ENCODE assay signal across 23 cellular contexts in the genomic region with DNA sequence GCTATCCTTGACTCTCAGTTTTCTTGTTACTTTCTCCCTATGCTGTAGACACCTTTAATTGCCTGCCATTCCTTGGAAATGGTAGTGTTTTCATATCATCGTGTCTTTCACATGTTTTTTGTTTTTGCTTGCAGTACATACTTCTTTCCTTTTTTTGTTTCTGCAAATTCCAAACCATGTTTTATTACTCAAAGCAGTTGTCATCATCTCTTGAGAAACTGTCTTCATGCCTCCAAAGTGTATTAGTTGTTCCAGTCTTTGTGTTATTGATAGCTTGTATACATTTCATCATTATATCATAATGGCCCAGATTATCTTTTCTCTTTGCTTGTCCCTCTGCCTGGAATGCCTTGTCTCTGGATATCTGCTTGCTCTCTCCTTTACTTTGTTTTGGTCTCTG. TPM values are rescaled to one million over a fixed set of nuclear protein-coding genes. Genes with fewer than 3 reads are reported as not detected.
A peak's percentile ranks its signal among the peaks of the same experiment; 100 is the strongest.
DNase-seq lines count a peak whose midpoint lies in the region; ATAC-seq and TF ChIP-seq lines count a peak whose summit lies in the region.
"Had no signal": no experiment of that assay in that cellular context is flagged by ENCODE, and none has a peak within 500 bp of the region (broad histone marks: within the 10 kb centered on the region; RNA-seq: fewer than 3 reads in every experiment).

No MANE protein-coding gene starts in this region.

- TF ChIP-seq CTCF in brain microvascular endothelial cell (IDR thresholded peaks at IDR 0.05; ENCODE audit: low read depth, low read length, missing control alignments) = no peak
- no peak for TF ChIP-seq CTCF in fibroblast of villous mesenchyme (IDR thresholded peaks at IDR 0.05; ENCODE audit: insufficient read depth, low read depth, low read length)
- no peak for TF ChIP-seq CTCF in smooth muscle cell (IDR thresholded peaks at IDR 0.05; ENCODE audit: borderline replicate concordance, insufficient read depth, poor library complexity, severe bottlenecking)
- no peak for TF ChIP-seq CTCF in activated CD8-positive, alpha-beta T cell treated with anti-CD3 and anti-CD28 coated beads for 36 hours (IDR thresholded peaks at IDR 0.05)

- H3F3A ChIP-seq in GM23248 (ENCODE audit: insufficient read depth) (peaks cover 74% of the 10 kb centered on the region), smooth muscle cell (ENCODE audit: low read depth) (peaks cover 6% of the 10 kb centered on the region)

- H3K9me2 ChIP-seq in GM23248 (ENCODE audit: insufficient read depth) = no peaks in the 10 kb centered on the region

- intact Hi-C loops in activated CD8-positive, alpha-beta T cell treated with anti-CD3 and anti-CD28 coated beads for 36 hours (cut with micrococcal nuclease) = no loop called here

- DNase-seq in GM23248 (peak; percentile 42), brain microvascular endothelial cell (no peak), fibroblast of villous mesenchyme (ENCODE audit: low read depth) (peak; percentile 72), smooth muscle cell (lab: John Stamatoyannopoulos, UW; ENCODE audit: unreplicated experiment) (no peak), DMS114 treated with DMSO at 0.1 percent for 48 hours (lab: John Stamatoyannopoulos, UW; ENCODE audit: unreplicated experiment) (no peak), substantia nigra (lab: John Stamatoyannopoulos, UW) (no peak)
- no peak for DNase-seq in activated CD8-positive, alpha-beta T cell treated with anti-CD3 and anti-CD28 coated beads for 36 hours
- no peak for DNase-seq in central memory CD4-positive, alpha-beta T cell
- DNase-seq: activated gamma-delta T cell treated with Interleukin-2 at 50 U/mL for 16 hours; activated T-cell treated with anti-CD3 and anti-CD28 coated beads, Interleukin-2, amount 50 U/mL, for 1 hour; CD4-positive, alpha-beta T cell; hippocampal formation; immature natural killer cell; KBM-7; midbrain; naive thymus-derived CD8-positive, alpha-beta T cell; NCI-H1436; NCI-H524; PC-9; SIG-M5; stimulated activated naive CD4-positive, alpha-beta T cell treated with Interleukin-2 at 50 U/mL for 16 hours had no signal

- H4K20me1 ChIP-seq in GM23248 (ENCODE audit: insufficient read depth) = 0 out of 2 replicates have a peak, but pooled peaks cover 5% of the 10 kb centered on the region
- H4K20me1 ChIP-seq in smooth muscle cell (ENCODE audit: low read depth) = no peaks in the 10 kb centered on the region

- H3K4me1 ChIP-seq in GM23248 (ENCODE audit: insufficient read depth) (peaks cover 46% of the 10 kb centered on the region), smooth muscle cell (ENCODE audit: low read depth) (peaks cover 12% of the 10 kb centered on the region)

- H3K9me3 ChIP-seq in GM23248 (ENCODE audit: low read depth) (no peaks in the 10 kb centered on the region), smooth muscle cell (replicated peaks; ENCODE audit: low read depth) (no peaks in the 10 kb centered on the region)
- H3K9me3 ChIP-seq: tibial nerve had no signal

- no peaks in the 10 kb centered on the region for H3K36me3 ChIP-seq in GM23248 (ENCODE audit: low read depth)
- peaks cover 3% of the 10 kb centered on the region for H3K36me3 ChIP-seq in brain microvascular endothelial cell (replicated peaks)
- H3K36me3 ChIP-seq in smooth muscle cell (ENCODE audit: low read depth) = no peaks in the 10 kb centered on the region
- H3K36me3 ChIP-seq: tibial nerve had no signal

- CTCF ChIA-PET in activated CD8-positive, alpha-beta T cell treated with anti-CD3 and anti-CD28 coated beads for 36 hours (lab: Charles Lee) = no interaction called here

- no peaks in the 10 kb centered on the region for H3K27me3 Mint-ChIP-seq in activated CD8-positive, alpha-beta T cell treated with anti-CD3 and anti-CD28 coated beads for 36 hours
- H3K27me3 Mint-ChIP-seq: CD4-positive, alpha-beta T cell; naive thymus-derived CD8-positive, alpha-beta T cell had no signal

- H3K36me3 Mint-ChIP-seq in activated CD8-positive, alpha-beta T cell treated with anti-CD3 and anti-CD28 coated beads for 36 hours (ENCODE audit: low read depth) = no peaks in the 10 kb centered on the region

- POLR2A ChIA-PET in activated CD8-positive, alpha-beta T cell treated with anti-CD3 and anti-CD28 coated beads for 36 hours (lab: Charles Lee) = no interaction called here

- H3K4me3 ChIP-seq in GM23248 = no peak overlapping the region
- no peak overlapping the region for H3K4me3 ChIP-seq in brain microvascular endothelial cell (ENCODE audit: low read depth, low read length)
- no peak overlapping the region for H3K4me3 ChIP-seq in fibroblast of villous mesenchyme (ENCODE audit: low read depth, low read length)
- H3K4me3 ChIP-seq in smooth muscle cell = no peak overlapping the region
- H3K4me3 ChIP-seq: PC-9, tibial nerve had no signal

- no peak overlapping the region for H3K4me3 Mint-ChIP-seq in activated CD8-positive, alpha-beta T cell treated with anti-CD3 and anti-CD28 coated beads for 36 hours
- H3K4me3 Mint-ChIP-seq: CD4-positive, alpha-beta T cell; immature natural killer cell; naive thymus-derived CD8-positive, alpha-beta T cell had no signal

- peak overlapping the region; percentile 60 for H3K4me2 ChIP-seq in GM23248 (ENCODE audit: unreplicated experiment)
- peak overlapping the region; percentile 72 for H3K4me2 ChIP-seq in smooth muscle cell

- H3K27ac ChIP-seq in GM23248 (peak overlapping the region; percentile 72), brain microvascular endothelial cell (peak overlapping the region; percentile 70), smooth muscle cell (ENCODE audit: low read depth) (peak overlapping the region; percentile 71), substantia nigra (ENCODE audit: low read depth, low read length, poor library complexity, severe bottlenecking) (no peak overlapping the region)

- no peaks in the 10 kb centered on the region for H3K9me3 Mint-ChIP-seq in activated CD8-positive, alpha-beta T cell treated with anti-CD3 and anti-CD28 coated beads for 36 hours
- H3K9me3 Mint-ChIP-seq: CD4-positive, alpha-beta T cell; immature natural killer cell had no signal

- no peaks in the 10 kb centered on the region for H3K27me3 ChIP-seq in GM23248 (replicated peaks; ENCODE audit: insufficient read depth)
- no peaks in the 10 kb centered on the region for H3K27me3 ChIP-seq in brain microvascular endothelial cell (replicated peaks)
- no peaks in the 10 kb centered on the region for H3K27me3 ChIP-seq in smooth muscle cell (ENCODE audit: low read depth)
- H3K27me3 ChIP-seq: tibial nerve had no signal

- no peak overlapping the region for H3K27ac Mint-ChIP-seq in activated CD8-positive, alpha-beta T cell treated with anti-CD3 and anti-CD28 coated beads for 36 hours
- H3K27ac Mint-ChIP-seq: CD4-positive, alpha-beta T cell; immature natural killer cell had no signal

- H2AFZ ChIP-seq in GM23248 (no peak overlapping the region), smooth muscle cell (ENCODE audit: low read depth) (no peak overlapping the region)
- H2AFZ ChIP-seq: PC-9 had no signal

- H3K79me2 ChIP-seq in GM23248 (ENCODE audit: insufficient read depth) = peaks cover 96% of the 10 kb centered on the region
- H3K79me2 ChIP-seq in smooth muscle cell (ENCODE audit: low read depth) = peaks cover 79% of the 10 kb centered on the region

- no peak for ATAC-seq in activated CD8-positive, alpha-beta T cell treated with anti-CD3 and anti-CD28 coated beads for 36 hours
- ATAC-seq: activated CD4-positive, CD25-positive, alpha-beta regulatory T cell treated with anti-CD3 and anti-CD28 coated beads, Interleukin-2, amount 50 U/mL, for 24 hours; naive thymus-derived CD8-positive, alpha-beta T cell had no signal

- H3K9ac ChIP-seq in GM23248 (no peak overlapping the region), smooth muscle cell (ENCODE audit: low read depth) (no peak overlapping the region)

- peaks cover 11% of the 10 kb centered on the region for H3K4me1 Mint-ChIP-seq in activated CD8-positive, alpha-beta T cell treated with anti-CD3 and anti-CD28 coated beads for 36 hours (ENCODE audit: low read depth)
- H3K4me1 Mint-ChIP-seq: immature natural killer cell had no signal

- in situ Hi-C loops in GM23248 (cut with MboI) (no loop called here), brain microvascular endothelial cell (cut with HindIII; ENCODE audit: low pct_ligation_motif_present, low sequenced_read_pairs) (no loop called here)

- 6 to 13% methylated on average over 1 of the region's 1 CpG for WGBS in GM23248 (ENCODE audit: low coverage in 1 of 2, low lambda C conversion rate in 2 of 2, missing lambda C conversion rate in 2 of 2), 2 experiments
- WGBS in smooth muscle cell (ENCODE audit: low lambda C conversion rate) = 83% methylated on average over 1 of the region's 1 CpG

RNA-seq across cellular contexts. Expression of gene PDLIM5, which starts 57.1 kb away (rescaled TPM):
- 115 and 185 TPM in 2 replicates for total RNA-seq in GM23248 (2014; rRNA removed; shearing (Covaris generic))
- polyA plus RNA-seq in GM23248 (2016; fragmentation: Nextera tagmentation; extraction: Ambion mirVana) (147 and 149 TPM in 2 replicates), smooth muscle cell (129 and 144 TPM in 2 replicates)
- total RNA-seq in fibroblast of villous mesenchyme (259 and 370 TPM in 2 replicates), smooth muscle cell (150 and 182 TPM in 2 replicates)
- total RNA-seq in activated CD8-positive, alpha-beta T cell treated with anti-CD3 and anti-CD28 coated beads for 36 hours = 10 to 100 TPM; 14.8 to 18.3 TPM

Comparison
In these comparisons a context has a peak if more than half of its experiments do, and no peak if none do; other contexts are left out.
1. DNase-seq: peak in GM23248 (single experiment) and fibroblast of villous mesenchyme (single experiment); none in brain microvascular endothelial cell (single experiment), smooth muscle cell (single experiment), DMS114 treated with DMSO at 0.1 percent for 48 hours (single experiment), activated CD8-positive, alpha-beta T cell treated with anti-CD3 and anti-CD28 coated beads for 36 hours (single experiment), substantia nigra (0 of 49) and central memory CD4-positive, alpha-beta T cell (single experiment).